1 cellular context compared by ENCODE assay signal in genomic region chr7:30206466-30206865, GRCh38.
TF ChIP-seq lines count a peak whose summit lies in the region.

No MANE protein-coding gene starts in this region.

TF ChIP-seq in GM23338, 12 proteins besides CTCF, POLR2A, EP300 and RAD21:
- TF ChIP-seq, protein P1, sequence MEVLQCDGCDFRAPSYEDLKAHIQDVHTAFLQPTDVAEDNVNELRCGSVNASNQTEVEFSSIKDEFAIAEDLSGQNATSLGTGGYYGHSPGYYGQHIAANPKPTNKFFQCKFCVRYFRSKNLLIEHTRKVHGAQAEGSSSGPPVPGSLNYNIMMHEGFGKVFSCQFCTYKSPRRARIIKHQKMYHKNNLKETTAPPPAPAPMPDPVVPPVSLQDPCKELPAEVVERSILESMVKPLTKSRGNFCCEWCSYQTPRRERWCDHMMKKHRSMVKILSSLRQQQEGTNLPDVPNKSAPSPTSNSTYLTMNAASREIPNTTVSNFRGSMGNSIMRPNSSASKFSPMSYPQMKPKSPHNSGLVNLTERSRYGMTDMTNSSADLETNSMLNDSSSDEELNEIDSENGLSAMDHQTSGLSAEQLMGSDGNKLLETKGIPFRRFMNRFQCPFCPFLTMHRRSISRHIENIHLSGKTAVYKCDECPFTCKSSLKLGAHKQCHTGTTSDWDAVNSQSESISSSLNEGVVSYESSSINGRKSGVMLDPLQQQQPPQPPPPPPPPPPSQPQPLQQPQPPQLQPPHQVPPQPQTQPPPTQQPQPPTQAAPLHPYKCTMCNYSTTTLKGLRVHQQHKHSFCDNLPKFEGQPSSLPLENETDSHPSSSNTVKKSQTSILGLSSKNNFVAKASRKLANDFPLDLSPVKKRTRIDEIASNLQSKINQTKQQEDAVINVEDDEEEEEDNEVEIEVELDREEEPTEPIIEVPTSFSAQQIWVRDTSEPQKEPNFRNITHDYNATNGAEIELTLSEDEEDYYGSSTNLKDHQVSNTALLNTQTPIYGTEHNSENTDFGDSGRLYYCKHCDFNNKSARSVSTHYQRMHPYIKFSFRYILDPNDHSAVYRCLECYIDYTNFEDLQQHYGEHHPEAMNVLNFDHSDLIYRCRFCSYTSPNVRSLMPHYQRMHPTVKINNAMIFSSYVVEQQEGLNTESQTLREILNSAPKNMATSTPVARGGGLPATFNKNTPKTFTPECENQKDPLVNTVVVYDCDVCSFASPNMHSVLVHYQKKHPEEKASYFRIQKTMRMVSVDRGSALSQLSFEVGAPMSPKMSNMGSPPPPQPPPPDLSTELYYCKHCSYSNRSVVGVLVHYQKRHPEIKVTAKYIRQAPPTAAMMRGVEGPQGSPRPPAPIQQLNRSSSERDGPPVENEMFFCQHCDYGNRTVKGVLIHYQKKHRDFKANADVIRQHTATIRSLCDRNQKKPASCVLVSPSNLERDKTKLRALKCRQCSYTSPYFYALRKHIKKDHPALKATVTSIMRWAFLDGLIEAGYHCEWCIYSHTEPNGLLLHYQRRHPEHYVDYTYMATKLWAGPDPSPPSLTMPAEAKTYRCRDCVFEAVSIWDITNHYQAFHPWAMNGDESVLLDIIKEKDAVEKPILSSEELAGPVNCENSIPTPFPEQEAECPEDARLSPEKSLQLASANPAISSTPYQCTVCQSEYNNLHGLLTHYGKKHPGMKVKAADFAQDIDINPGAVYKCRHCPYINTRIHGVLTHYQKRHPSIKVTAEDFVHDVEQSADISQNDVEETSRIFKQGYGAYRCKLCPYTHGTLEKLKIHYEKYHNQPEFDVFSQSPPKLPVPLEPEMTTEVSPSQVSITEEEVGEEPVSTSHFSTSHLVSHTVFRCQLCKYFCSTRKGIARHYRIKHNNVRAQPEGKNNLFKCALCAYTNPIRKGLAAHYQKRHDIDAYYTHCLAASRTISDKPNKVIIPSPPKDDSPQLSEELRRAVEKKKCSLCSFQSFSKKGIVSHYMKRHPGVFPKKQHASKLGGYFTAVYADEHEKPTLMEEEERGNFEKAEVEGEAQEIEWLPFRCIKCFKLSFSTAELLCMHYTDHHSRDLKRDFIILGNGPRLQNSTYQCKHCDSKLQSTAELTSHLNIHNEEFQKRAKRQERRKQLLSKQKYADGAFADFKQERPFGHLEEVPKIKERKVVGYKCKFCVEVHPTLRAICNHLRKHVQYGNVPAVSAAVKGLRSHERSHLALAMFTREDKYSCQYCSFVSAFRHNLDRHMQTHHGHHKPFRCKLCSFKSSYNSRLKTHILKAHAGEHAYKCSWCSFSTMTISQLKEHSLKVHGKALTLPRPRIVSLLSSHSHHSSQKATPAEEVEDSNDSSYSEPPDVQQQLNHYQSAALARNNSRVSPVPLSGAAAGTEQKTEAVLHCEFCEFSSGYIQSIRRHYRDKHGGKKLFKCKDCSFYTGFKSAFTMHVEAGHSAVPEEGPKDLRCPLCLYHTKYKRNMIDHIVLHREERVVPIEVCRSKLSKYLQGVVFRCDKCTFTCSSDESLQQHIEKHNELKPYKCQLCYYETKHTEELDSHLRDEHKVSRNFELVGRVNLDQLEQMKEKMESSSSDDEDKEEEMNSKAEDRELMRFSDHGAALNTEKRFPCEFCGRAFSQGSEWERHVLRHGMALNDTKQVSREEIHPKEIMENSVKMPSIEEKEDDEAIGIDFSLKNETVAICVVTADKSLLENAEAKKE (CRISPR knock-in tag; IDR thresholded peaks at IDR 0.05): no peak
- TF ChIP-seq, protein P2, sequence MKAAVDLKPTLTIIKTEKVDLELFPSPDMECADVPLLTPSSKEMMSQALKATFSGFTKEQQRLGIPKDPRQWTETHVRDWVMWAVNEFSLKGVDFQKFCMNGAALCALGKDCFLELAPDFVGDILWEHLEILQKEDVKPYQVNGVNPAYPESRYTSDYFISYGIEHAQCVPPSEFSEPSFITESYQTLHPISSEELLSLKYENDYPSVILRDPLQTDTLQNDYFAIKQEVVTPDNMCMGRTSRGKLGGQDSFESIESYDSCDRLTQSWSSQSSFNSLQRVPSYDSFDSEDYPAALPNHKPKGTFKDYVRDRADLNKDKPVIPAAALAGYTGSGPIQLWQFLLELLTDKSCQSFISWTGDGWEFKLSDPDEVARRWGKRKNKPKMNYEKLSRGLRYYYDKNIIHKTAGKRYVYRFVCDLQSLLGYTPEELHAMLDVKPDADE (IDR thresholded peaks at IDR 0.05): no peak
- TF ChIP-seq CREB1 (CRISPR knock-in tag; IDR thresholded peaks at IDR 0.05; ENCODE audit: low read depth) (no peak), ZNF114 (CRISPR knock-in tag; IDR thresholded peaks at IDR 0.05) (no peak), ZNF331 (CRISPR knock-in tag; IDR thresholded peaks at IDR 0.05; ENCODE audit: low read depth) (no peak), REST (IDR thresholded peaks at IDR 0.05; ENCODE audit: unreplicated experiment) (no peak), STAT1 (IDR thresholded peaks at IDR 0.05; ENCODE audit: unreplicated experiment) (no peak), EZH2 (IDR thresholded peaks at IDR 0.05; ENCODE audit: low read depth, unreplicated experiment) (no peak), POLR2AphosphoS5 (IDR thresholded peaks at IDR 0.05; ENCODE audit: low read depth) (no peak), NANOG (IDR thresholded peaks at IDR 0.05; ENCODE audit: borderline replicate concordance) (no peak), EZH2phosphoT487 (IDR thresholded peaks at IDR 0.05; ENCODE audit: unreplicated experiment) (no peak), JUNB (IDR thresholded peaks at IDR 0.05; ENCODE audit: unreplicated experiment) (no peak)
TF ChIP-seq in GM23338: peak in this region for 0.
